Comparison of ENCODE assay signal across 1 cellular context in the genomic region with DNA sequence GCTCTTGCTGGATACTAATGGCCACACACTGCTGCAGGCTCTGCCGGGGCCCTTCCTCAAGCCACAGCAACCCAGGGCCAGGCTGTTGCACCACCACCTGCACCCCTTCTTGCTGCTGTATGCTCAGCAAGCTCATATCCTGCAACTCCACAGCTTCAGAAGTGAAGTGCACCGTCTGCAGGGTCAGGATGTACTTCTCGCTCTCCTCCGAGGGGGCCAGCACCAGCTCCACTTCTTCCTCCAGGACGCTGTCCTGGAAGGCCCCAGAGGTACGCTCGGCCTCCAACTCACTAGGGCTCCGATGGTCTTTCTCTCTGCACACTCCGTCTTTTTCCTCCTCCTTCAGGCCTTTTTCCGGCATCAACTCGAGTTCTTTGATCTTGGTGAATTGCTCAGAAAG.
TF ChIP-seq lines count a peak whose summit lies in the region.

No MANE protein-coding gene starts in this region.

TF ChIP-seq in GM23338, 12 proteins besides CTCF, POLR2A, EP300 and RAD21 (continued from another document):
- TF ChIP-seq REST (IDR thresholded peaks at IDR 0.05; ENCODE audit: unreplicated experiment) (no peak), POLR2AphosphoS5 (IDR thresholded peaks at IDR 0.05; ENCODE audit: low read depth) (no peak)
